9 cellular contexts compared by ENCODE assay signal in the genomic region with DNA sequence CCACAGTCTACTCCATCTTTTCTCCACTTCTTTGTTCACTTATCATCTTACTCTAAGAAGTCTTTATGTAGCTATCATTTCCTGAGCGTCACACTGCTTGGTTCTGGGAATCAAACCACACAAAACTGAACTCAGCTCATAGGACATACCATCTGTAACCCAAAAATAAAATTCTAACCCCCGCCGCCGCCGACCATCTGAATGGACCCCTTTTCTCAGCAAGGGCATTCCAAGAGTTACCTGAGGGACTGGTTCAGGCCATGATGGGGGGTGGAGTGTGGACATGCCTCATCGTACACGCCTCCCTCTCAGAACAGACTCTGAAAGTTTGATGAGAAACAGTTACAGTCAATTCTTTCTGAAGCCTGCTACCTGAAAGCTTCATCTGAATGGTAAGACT. TPM values are rescaled to one million over a fixed set of nuclear protein-coding genes. Genes with fewer than 3 reads are reported as not detected.
DNase-seq lines count a peak whose midpoint lies in the region; ATAC-seq and TF ChIP-seq lines count a peak whose summit lies in the region.
"Had no signal": no experiment of that assay in that cellular context is flagged by ENCODE, and none has a peak within 500 bp of the region (broad histone marks: within the 10 kb centered on the region; RNA-seq: fewer than 3 reads in every experiment).

No MANE protein-coding gene starts in this region.

- H3K27me3 Mint-ChIP-seq in IgD-negative memory B cell, result no peaks in the 10 kb centered on the region
- H3K27me3 Mint-ChIP-seq in stimulated activated memory B cell treated with anti-CD40 and anti-IgM and Interleukin-4, amounts not matched to agents 10 μg/mL and 1 μg/mL and 100 μg/mL, for 72 hours, result no peaks in the 10 kb centered on the region

- H3K4me3 ChIP-seq in GM23248 (no peak overlapping the region), gastrocnemius medialis (no peak overlapping the region)

- H3K36me3 Mint-ChIP-seq in IgD-negative memory B cell, result peaks cover 1% of the 10 kb centered on the region
- H3K36me3 Mint-ChIP-seq in stimulated activated memory B cell treated with anti-CD40 and anti-IgM and Interleukin-4, amounts not matched to agents 10 μg/mL and 1 μg/mL and 100 μg/mL, for 72 hours, result no peaks in the 10 kb centered on the region

- H3K36me3 ChIP-seq in GM23248 (ENCODE audit: low read depth) (no peaks in the 10 kb centered on the region), gastrocnemius medialis (no peaks in the 10 kb centered on the region)

- DNase-seq in activated CD8-positive, alpha-beta memory T cell treated with anti-CD3 and anti-CD28 coated beads for 24 hours, result peak; percentile 81
- DNase-seq in foreskin keratinocyte (no peak), GM23248 (no peak), DMS79 (lab: John Stamatoyannopoulos, UW) (no peak), gastrocnemius medialis (no peak)
- DNase-seq: caudate nucleus had no signal

- no peaks in the 10 kb centered on the region for H4K20me1 ChIP-seq in GM23248 (ENCODE audit: insufficient read depth)

- H3K9me3 Mint-ChIP-seq in IgD-negative memory B cell, result no peaks in the 10 kb centered on the region
- no peaks in the 10 kb centered on the region for H3K9me3 Mint-ChIP-seq in stimulated activated memory B cell treated with anti-CD40 and anti-IgM and Interleukin-4, amounts not matched to agents 10 μg/mL and 1 μg/mL and 100 μg/mL, for 72 hours

- H3K4me1 ChIP-seq in foreskin keratinocyte (peaks cover 19% of the 10 kb centered on the region), GM23248 (ENCODE audit: insufficient read depth) (no peaks in the 10 kb centered on the region), gastrocnemius medialis (no peaks in the 10 kb centered on the region)

- no peaks in the 10 kb centered on the region for H3F3A ChIP-seq in GM23248 (ENCODE audit: insufficient read depth)

- peaks cover 64 to 79% (median 65%) of the 10 kb centered on the region in 3 donors for H3K4me1 Mint-ChIP-seq in IgD-negative memory B cell
- peaks cover 82% of the 10 kb centered on the region for H3K4me1 Mint-ChIP-seq in stimulated activated memory B cell treated with anti-CD40 and anti-IgM and Interleukin-4, amounts not matched to agents 10 μg/mL and 1 μg/mL and 100 μg/mL, for 72 hours

- H3K27me3 ChIP-seq in foreskin keratinocyte (no peaks in the 10 kb centered on the region), GM23248 (replicated peaks; ENCODE audit: insufficient read depth) (no peaks in the 10 kb centered on the region; the same call in 1 of the 2 replicates), gastrocnemius medialis (no peaks in the 10 kb centered on the region)

- WGBS in GM23248 (ENCODE audit: low coverage in 1 of 2, low lambda C conversion rate in 2 of 2, missing lambda C conversion rate in 2 of 2), 2 experiments, result 90 to 91% methylated on average over 7 of the region's 7 CpGs

- TF ChIP-seq CTCF in foreskin keratinocyte (conservative IDR thresholded peaks at IDR 0.05), result no peak
- no peak for TF ChIP-seq CTCF in gastrocnemius medialis (IDR thresholded peaks at IDR 0.05 in 4 of 5, conservative IDR thresholded peaks at IDR 0.05 in 1 of 5)

- peak overlapping the region; percentile 97 to 98 (median 98) for H3K27ac Mint-ChIP-seq in IgD-negative memory B cell
- H3K27ac Mint-ChIP-seq in stimulated activated memory B cell treated with anti-CD40 and anti-IgM and Interleukin-4, amounts not matched to agents 10 μg/mL and 1 μg/mL and 100 μg/mL, for 72 hours, result peak overlapping the region; percentile 86

- in situ Hi-C loops in GM23248 (cut with MboI) (loop anchor here (25.0 kb wide), 1 partner anchor 547 kb away; a partner anchor contains a TSS), gastrocnemius medialis (cut with MboI; ENCODE audit: low sequenced_read_pairs in 4 of 4) (no loop called here)

- peak overlapping the region; percentile 60 to 92 (median 78) for H3K4me3 Mint-ChIP-seq in IgD-negative memory B cell
- H3K4me3 Mint-ChIP-seq in stimulated activated memory B cell treated with anti-CD40 and anti-IgM and Interleukin-4, amounts not matched to agents 10 μg/mL and 1 μg/mL and 100 μg/mL, for 72 hours, result peak overlapping the region; percentile 46

- no peaks in the 10 kb centered on the region for H3K9me2 ChIP-seq in GM23248 (ENCODE audit: insufficient read depth)

- TF ChIP-seq POLR2A in gastrocnemius medialis (IDR thresholded peaks at IDR 0.05), result no peak

- intact Hi-C loops in gastrocnemius medialis (cut with DNase I; ENCODE audit: low total_unique reads), result no loop called here

- no peaks in the 10 kb centered on the region for H3K9me3 ChIP-seq in GM23248 (ENCODE audit: low read depth)
- H3K9me3 ChIP-seq in gastrocnemius medialis, result no peaks in the 10 kb centered on the region

- H3K27ac ChIP-seq in foreskin keratinocyte (peak overlapping the region; percentile 29), GM23248 (no peak overlapping the region), gastrocnemius medialis (no peak overlapping the region)

- H2AFZ ChIP-seq in GM23248, result no peak overlapping the region

- no peaks in the 10 kb centered on the region for H3K79me2 ChIP-seq in GM23248 (ENCODE audit: insufficient read depth)

- ATAC-seq in foreskin keratinocyte, result peak; percentile 18
- no peak for ATAC-seq in stimulated activated memory B cell treated with anti-CD40 and anti-IgM and Interleukin-4, amounts not matched to agents 10 μg/mL and 1 μg/mL and 100 μg/mL, for 72 hours
- no peak for ATAC-seq in HG02852 (IDR thresholded peaks at IDR 0.05; ENCODE audit: unreplicated experiment)
- no peak for ATAC-seq in gastrocnemius medialis

- no peak overlapping the region for H3K4me2 ChIP-seq in GM23248 (ENCODE audit: unreplicated experiment)

- H3K9ac ChIP-seq in GM23248, result no peak overlapping the region

RNA-seq across cellular contexts. Expression of a gene that starts 12.6 kb away (rescaled TPM):
- polyA plus RNA-seq in IgD-negative memory B cell, result 14.4 TPM
- 0.28 and 0.48 TPM in 2 replicates for total RNA-seq in foreskin keratinocyte
- polyA plus RNA-seq in foreskin keratinocyte, result 0.49 and 0.50 TPM in 2 replicates
- not detected in 2 replicates for total RNA-seq in GM23248 (2014; rRNA removed; shearing (Covaris generic))
- 0.43 and 0.55 TPM in 2 replicates for polyA plus RNA-seq in GM23248 (2016; fragmentation: Nextera tagmentation; extraction: Ambion mirVana)
- total RNA-seq in gastrocnemius medialis, result 1 to 10 TPM in 2 of 4 donors, under 1 TPM in 1, not detected in 1; 0.40 to 2.3 (median 1.9) TPM

RNA-seq across cellular contexts. Expression of a gene that starts 14.4 kb away (rescaled TPM):
- polyA plus RNA-seq in IgD-negative memory B cell, result 107 TPM
- 13.3 and 17.2 TPM in 2 replicates for total RNA-seq in foreskin keratinocyte
- 9.7 and 12.7 TPM in 2 replicates for polyA plus RNA-seq in foreskin keratinocyte
- 3.7 and 5.1 TPM in 2 replicates for total RNA-seq in GM23248 (2014; rRNA removed; shearing (Covaris generic))
- 6.2 and 6.6 TPM in 2 replicates for polyA plus RNA-seq in GM23248 (2016; fragmentation: Nextera tagmentation; extraction: Ambion mirVana)
- total RNA-seq in gastrocnemius medialis, result 1 to 10 TPM in 1 of 4 donors, under 1 TPM in 3; 0.19 to 1.2 (median 0.88) TPM
